ENCODE assay signal across 8 cellular contexts in genomic region chr13:33194820-33195692, GRCh38.
A peak's percentile ranks its signal among the peaks of the same experiment; 100 is the strongest.
DNase-seq lines count a peak whose midpoint lies in the region; ATAC-seq and TF ChIP-seq lines count a peak whose summit lies in the region.

No MANE protein-coding gene starts in this region.

- intact Hi-C loops in gastrocnemius medialis (cut with DNase I; ENCODE audit: low total_unique reads) = no loop called here

- no peaks in the 10 kb centered on the region for H3K36me3 ChIP-seq in gastrocnemius medialis

- peaks cover 22 to 41% of the 10 kb centered on the region in 2 donors for H3K4me1 ChIP-seq in gastrocnemius medialis

- DNase-seq in Daoy (ENCODE audit: low read depth) (peak; percentile 88), dermis microvascular lymphatic vessel endothelial cell (ENCODE audit: low read depth in 2 of 2) (peak; percentile 95 to 96), gastrocnemius medialis (no peak), omental fat pad (ENCODE audit: low spot score) (no peak), HuH-7.5 (ENCODE audit: low spot score) (no peak)

- no peaks in the 10 kb centered on the region for H3K27me3 ChIP-seq in gastrocnemius medialis

- no peak for TF ChIP-seq POLR2A in gastrocnemius medialis (IDR thresholded peaks at IDR 0.05)

- no peaks in the 10 kb centered on the region for H3K9me3 ChIP-seq in gastrocnemius medialis

- ATAC-seq in GM21390 (IDR thresholded peaks at IDR 0.05; ENCODE audit: unreplicated experiment) = peak; percentile 87
- peak; percentile 95 for ATAC-seq in HG03565 (IDR thresholded peaks at IDR 0.05; ENCODE audit: unreplicated experiment)
- no peak for ATAC-seq in gastrocnemius medialis
- no peak for ATAC-seq in activated CD4-positive, CD25-positive, alpha-beta regulatory T cell treated with anti-CD3 and anti-CD28 coated beads, Interleukin-2, amount 50 U/mL, for 24 hours
- no peak for ATAC-seq in omental fat pad (ENCODE audit: low FRiP score)

- H3K4me3 ChIP-seq in gastrocnemius medialis = no peak overlapping the region

- H3K27ac ChIP-seq in gastrocnemius medialis = peak overlapping the region in 3 of 4 donors; percentile 4 to 44 (median 41)

- no peak for TF ChIP-seq CTCF in gastrocnemius medialis (IDR thresholded peaks at IDR 0.05 in 4 of 5, conservative IDR thresholded peaks at IDR 0.05 in 1 of 5)
- TF ChIP-seq CTCF in omental fat pad (IDR thresholded peaks at IDR 0.05) = no peak

- in situ Hi-C loops in gastrocnemius medialis (cut with MboI; ENCODE audit: low sequenced_read_pairs in 4 of 4) = no loop called here

Comparison
In these comparisons a context has a peak if more than half of its experiments do, and no peak if none do; other contexts are left out.
1. DNase-seq: peak in Daoy (single experiment) and dermis microvascular lymphatic vessel endothelial cell (2 of 2); none in gastrocnemius medialis (0 of 2), omental fat pad (single experiment) and HuH-7.5 (single experiment).
2. ATAC-seq: peak in GM21390 (single experiment) and HG03565 (single experiment); none in gastrocnemius medialis (0 of 2), activated CD4-positive, CD25-positive, alpha-beta regulatory T cell treated with anti-CD3 and anti-CD28 coated beads, Interleukin-2, amount 50 U/mL, for 24 hours (0 of 2) and omental fat pad (single experiment).